Comparison of ENCODE assay signal across 1 cellular context in genomic region chr10:6473430-6473829, GRCh38.
TF ChIP-seq lines count a peak whose summit lies in the region.

No MANE protein-coding gene starts in this region.

TF ChIP-seq in K562, 482 proteins besides CTCF, POLR2A, EP300 and RAD21 (continued from another document):
- no peak for TF ChIP-seq MGA (IDR thresholded peaks at IDR 0.05)
- TF ChIP-seq CREB3L1 (IDR thresholded peaks at IDR 0.05; ENCODE audit: borderline replicate concordance, low read depth): no peak
- no peak for TF ChIP-seq PTBP1 (IDR thresholded peaks at IDR 0.05; ENCODE audit: low read depth, low read length)
- no peak for TF ChIP-seq FOXP4 (CRISPR knock-in tag; IDR thresholded peaks at IDR 0.05; ENCODE audit: borderline replicate concordance)
- TF ChIP-seq ZNF431 (CRISPR knock-in tag; IDR thresholded peaks at IDR 0.05): no peak
- TF ChIP-seq ETS2 (tag; IDR thresholded peaks at IDR 0.05; ENCODE audit: borderline replicate concordance, poor library complexity, severe bottlenecking): no peak
- TF ChIP-seq FOS (IDR thresholded peaks at IDR 0.05; ENCODE audit: extremely low read depth, insufficient read length): no peak
- TF ChIP-seq HDAC2 (IDR thresholded peaks at IDR 0.05): peak; percentile 54; the same call in 1 of the 2 replicates
- no peak for TF ChIP-seq ZNF707 (CRISPR knock-in tag; conservative IDR thresholded peaks at IDR 0.05)
- TF ChIP-seq XRCC4 (IDR thresholded peaks at IDR 0.05; ENCODE audit: extremely low read depth, insufficient read depth, insufficient read length): no peak
- no peak for TF ChIP-seq ZFP30 (CRISPR knock-in tag; IDR thresholded peaks at IDR 0.05; ENCODE audit: borderline replicate concordance)
- no peak for TF ChIP-seq TCF15 (CRISPR knock-in tag; IDR thresholded peaks at IDR 0.05)
- TF ChIP-seq ZNF277 (CRISPR knock-in tag; IDR thresholded peaks at IDR 0.05; ENCODE audit: borderline replicate concordance): no peak
- TF ChIP-seq PHTF2 (CRISPR knock-in tag; IDR thresholded peaks at IDR 0.05): no peak
- TF ChIP-seq ARID3A (IDR thresholded peaks at IDR 0.05; ENCODE audit: borderline replicate concordance, low read depth, low read length): no peak
- TF ChIP-seq CBX3 (IDR thresholded peaks at IDR 0.05; ENCODE audit: borderline replicate concordance in 1 of 2, low read length in 2 of 2): peak in 1 of 2 experiments; percentile 73; a peak in 1 of 3 replicates
- TF ChIP-seq BRD4 (IDR thresholded peaks at IDR 0.05): no peak; the same call in 1 of the 2 replicates
- TF ChIP-seq RBM34 (IDR thresholded peaks at IDR 0.05; ENCODE audit: borderline replicate concordance, insufficient read depth, low read length): no peak
- TF ChIP-seq NFIX (CRISPR knock-in tag; IDR thresholded peaks at IDR 0.05; ENCODE audit: low read depth): no peak
- no peak for TF ChIP-seq GTF2F1 (IDR thresholded peaks at IDR 0.05; ENCODE audit: low read depth, low read length)
- TF ChIP-seq TRIM24 (IDR thresholded peaks at IDR 0.05): peak; percentile 64 to 84; a peak in 3 of 4 replicates
- no peak for TF ChIP-seq NRF1 (conservative IDR thresholded peaks at IDR 0.05 in 1 of 2, IDR thresholded peaks at IDR 0.05 in 1 of 2)
- no peak for TF ChIP-seq ZNF3 (CRISPR knock-in tag; IDR thresholded peaks at IDR 0.05)
- TF ChIP-seq HOMEZ (CRISPR knock-in tag; IDR thresholded peaks at IDR 0.05): no peak
- TF ChIP-seq NBN (IDR thresholded peaks at IDR 0.05; ENCODE audit: low read depth): peak; percentile 77
- TF ChIP-seq FOXJ3 (CRISPR knock-in tag; IDR thresholded peaks at IDR 0.05): no peak
- no peak for TF ChIP-seq TSC22D4 (tag; IDR thresholded peaks at IDR 0.05)
- no peak for TF ChIP-seq EHMT2 (IDR thresholded peaks at IDR 0.05)
